Comparison of ENCODE assay signal across 10 cellular contexts in genomic region chr5:149367972-149368645, GRCh38. TPM values are rescaled to one million over a fixed set of nuclear protein-coding genes. Genes with fewer than 3 reads are reported as not detected.
"Had no signal": no experiment of that assay in that cellular context is flagged by ENCODE, and none has a peak within 500 bp of the region (broad histone marks: within the 10 kb centered on the region; RNA-seq: fewer than 3 reads in every experiment).

No MANE protein-coding gene starts in this region.

- H3K27ac ChIP-seq: adrenal gland, body of pancreas, suprapubic skin had no signal

- H3K36me3 ChIP-seq: adrenal gland, suprapubic skin had no signal

- H3K27me3 Mint-ChIP-seq: activated CD8-positive, alpha-beta T cell treated with anti-CD3 and anti-CD28 coated beads for 36 hours; naive B cell; T-cell had no signal

- H3K36me3 Mint-ChIP-seq: naive B cell had no signal

- H3K27ac Mint-ChIP-seq: activated CD8-positive, alpha-beta T cell treated with anti-CD3 and anti-CD28 coated beads for 36 hours; naive B cell had no signal

- H3K4me3 ChIP-seq: adrenal gland, body of pancreas, suprapubic skin had no signal

- H3K27me3 ChIP-seq: adrenal gland, body of pancreas, suprapubic skin had no signal

- DNase-seq: cortex of kidney, hippocampal formation had no signal

- H3K4me3 Mint-ChIP-seq: activated CD8-positive, alpha-beta T cell treated with anti-CD3 and anti-CD28 coated beads for 36 hours; activated T-helper 1 cell treated with anti-CD3 and anti-CD28 coated beads, Interleukin-12 subunit alpha, Interleukin-12 subunit beta, Interleukin-2, Interleukin-4 antibody, amounts not matched to agents 30 ng/mL and 10 ng/mL and 1 ng/mL, durations not matched to agents 14 hours and 24 hours and 36 hours; naive B cell; T-cell had no signal

- H3K9me3 Mint-ChIP-seq: activated CD8-positive, alpha-beta T cell treated with anti-CD3 and anti-CD28 coated beads for 36 hours; activated T-helper 1 cell treated with anti-CD3 and anti-CD28 coated beads, Interleukin-12 subunit alpha, Interleukin-12 subunit beta, Interleukin-2, Interleukin-4 antibody, amounts not matched to agents 30 ng/mL and 10 ng/mL and 1 ng/mL, durations not matched to agents 14 hours and 24 hours and 36 hours; naive B cell; T-cell had no signal

- H3K9me3 ChIP-seq: adrenal gland, body of pancreas, suprapubic skin had no signal

RNA-seq across cellular contexts. Expression of gene IL17B, which starts 11.0 kb away (rescaled TPM):
- total RNA-seq: activated CD8-positive, alpha-beta T cell treated with anti-CD3 and anti-CD28 coated beads for 36 hours; activated T-helper 1 cell treated with anti-CD3 and anti-CD28 coated beads, Interleukin-12 subunit alpha, Interleukin-12 subunit beta, Interleukin-2, Interleukin-4 antibody, amounts not matched to agents 30 ng/mL and 10 ng/mL and 1 ng/mL, durations not matched to agents 14 hours and 24 hours and 36 hours; body of pancreas; liver; suprapubic skin; T-cell had no signal
- polyA plus RNA-seq: liver had no signal
